ENCODE assay signal across 8 cellular contexts in genomic region chr16:4664538-4665418, GRCh38. TPM values are rescaled to one million over a fixed set of nuclear protein-coding genes. Genes with fewer than 3 reads are reported as not detected.
DNase-seq lines count a peak whose midpoint lies in the region; ATAC-seq and TF ChIP-seq lines count a peak whose summit lies in the region.

No MANE protein-coding gene starts in this region.

- no peaks in the 10 kb centered on the region for H3K9me3 ChIP-seq in vagina

- peaks cover 0 to 34% of the 10 kb centered on the region in 2 donors for H3K36me3 ChIP-seq in vagina

- no peak overlapping the region for H3K27ac ChIP-seq in vagina

- H3K4me1 ChIP-seq in vagina: peaks cover 26% of the 10 kb centered on the region

- no peak for TF ChIP-seq CTCF in vagina (IDR thresholded peaks at IDR 0.05)

- DNase-seq in Jurkat, Clone E6-1 (ENCODE audit: low read depth, low spot score): peak; percentile 75
- peak; percentile 47 for DNase-seq in effector CD4-positive, alpha-beta T cell
- peak; percentile 20 to 24 for DNase-seq in stimulated activated CD4-positive, alpha-beta T cell treated with anti-CD3 and anti-CD28 coated beads, Interleukin-1b, Interleukin-23, amount 100 ng/mL, for 4 hours (ENCODE audit: low read depth in 2 of 2)
- DNase-seq in vagina (ENCODE audit: extremely low spot score in 2 of 2): no peak
- DNase-seq in NCI-H1092 (lab: John Stamatoyannopoulos, UW): no peak

- H3K27me3 ChIP-seq in vagina: no peaks in the 10 kb centered on the region

- intact Hi-C loops in vagina (cut with DNase I): no loop called here

- peak; percentile 61 to 71 for ATAC-seq in activated CD4-positive, CD25-positive, alpha-beta regulatory T cell treated with anti-CD3 and anti-CD28 coated beads, Interleukin-2, amount 50 U/mL, for 24 hours
- ATAC-seq in HG02798 (IDR thresholded peaks at IDR 0.05; ENCODE audit: poor library complexity, unreplicated experiment): no peak
- no peak for ATAC-seq in GM18907 (IDR thresholded peaks at IDR 0.05; ENCODE audit: unreplicated experiment)

- TF ChIP-seq POLR2A in vagina (IDR thresholded peaks at IDR 0.05): no peak

- peak overlapping the region; percentile 15 for H3K4me3 ChIP-seq in Jurkat, Clone E6-1 (ENCODE audit: low read length)
- no peak overlapping the region for H3K4me3 ChIP-seq in vagina

RNA-seq across cellular contexts. Expression of gene NUDT16L1, which starts 28.6 kb away (rescaled TPM):
- 26.3 TPM for polyA plus RNA-seq in Jurkat, Clone E6-1 (2012; ENCODE audit: insufficient read depth, insufficient read length)
- 28.5 TPM for total RNA-seq in vagina

RNA-seq across cellular contexts. Expression of gene MGRN1, which starts 40.2 kb away (rescaled TPM):
- polyA plus RNA-seq in Jurkat, Clone E6-1 (2012; ENCODE audit: insufficient read depth, insufficient read length): 25.5 TPM
- total RNA-seq in vagina: 40.8 TPM

RNA-seq across cellular contexts. Expression of gene UBALD1, which starts 50.1 kb away (rescaled TPM):
- polyA plus RNA-seq in Jurkat, Clone E6-1 (2012; ENCODE audit: insufficient read depth, insufficient read length): 44.0 TPM
- 16.9 TPM for total RNA-seq in vagina

Comparison
In these comparisons a context has a peak if more than half of its experiments do, and no peak if none do; other contexts are left out.
1. DNase-seq: peak in Jurkat, Clone E6-1 (single experiment), effector CD4-positive, alpha-beta T cell (single experiment) and stimulated activated CD4-positive, alpha-beta T cell treated with anti-CD3 and anti-CD28 coated beads, Interleukin-1b, Interleukin-23, amount 100 ng/mL, for 4 hours (2 of 2); none in vagina (0 of 2) and NCI-H1092 (single experiment).
2. ATAC-seq: peak in activated CD4-positive, CD25-positive, alpha-beta regulatory T cell treated with anti-CD3 and anti-CD28 coated beads, Interleukin-2, amount 50 U/mL, for 24 hours (2 of 2); none in HG02798 (single experiment) and GM18907 (single experiment).